ENCODE assay signal across 1 cellular context in the genomic region with DNA sequence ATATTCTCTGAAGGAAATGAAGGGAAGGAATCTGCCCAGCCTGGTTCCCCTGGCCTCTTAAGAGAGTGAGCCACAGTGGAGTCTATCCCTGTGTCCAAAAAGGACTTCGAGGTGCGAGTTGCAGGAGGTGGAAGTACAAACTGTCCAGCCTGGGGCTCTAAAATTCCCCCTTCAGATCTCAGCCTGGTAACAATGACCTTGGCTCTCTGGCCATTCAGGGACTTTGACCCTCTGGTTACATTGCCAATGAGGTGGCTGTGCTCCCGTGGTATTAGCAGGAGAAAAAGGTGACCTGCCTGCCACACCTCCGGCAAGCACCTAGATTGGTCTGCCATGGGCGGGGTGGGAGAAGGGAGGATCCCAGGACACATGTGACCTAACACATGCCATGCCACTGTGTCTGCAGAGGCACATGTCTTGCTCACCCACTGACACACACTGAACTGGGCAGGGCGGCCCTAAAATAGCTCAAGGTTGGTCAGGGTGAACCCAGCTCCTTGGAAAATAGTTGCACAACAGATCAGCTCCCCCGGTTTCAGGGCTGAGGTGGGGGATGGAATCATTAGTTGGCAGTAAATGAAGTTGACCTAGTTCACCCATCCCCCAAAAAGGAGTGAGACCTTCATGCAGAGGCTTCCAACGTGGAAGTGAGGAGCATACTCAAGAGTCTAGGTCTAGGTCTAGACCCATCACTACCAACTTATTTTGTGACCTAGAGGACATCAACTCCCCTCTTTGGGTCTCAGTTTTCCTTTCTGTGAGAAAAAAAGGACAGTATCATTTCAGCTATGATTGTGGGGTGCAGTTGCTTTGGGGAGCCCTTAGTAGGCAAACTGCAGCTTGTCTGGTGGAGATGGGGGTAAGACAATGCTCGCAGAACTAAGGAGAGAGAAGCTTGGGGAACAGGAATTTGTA.
TF ChIP-seq lines count a peak whose summit lies in the region.

No MANE protein-coding gene starts in this region.

TF ChIP-seq in HepG2, 621 proteins besides CTCF, POLR2A, EP300 and RAD21 (continued from another document and continues in another):
- TF ChIP-seq, protein P1, sequence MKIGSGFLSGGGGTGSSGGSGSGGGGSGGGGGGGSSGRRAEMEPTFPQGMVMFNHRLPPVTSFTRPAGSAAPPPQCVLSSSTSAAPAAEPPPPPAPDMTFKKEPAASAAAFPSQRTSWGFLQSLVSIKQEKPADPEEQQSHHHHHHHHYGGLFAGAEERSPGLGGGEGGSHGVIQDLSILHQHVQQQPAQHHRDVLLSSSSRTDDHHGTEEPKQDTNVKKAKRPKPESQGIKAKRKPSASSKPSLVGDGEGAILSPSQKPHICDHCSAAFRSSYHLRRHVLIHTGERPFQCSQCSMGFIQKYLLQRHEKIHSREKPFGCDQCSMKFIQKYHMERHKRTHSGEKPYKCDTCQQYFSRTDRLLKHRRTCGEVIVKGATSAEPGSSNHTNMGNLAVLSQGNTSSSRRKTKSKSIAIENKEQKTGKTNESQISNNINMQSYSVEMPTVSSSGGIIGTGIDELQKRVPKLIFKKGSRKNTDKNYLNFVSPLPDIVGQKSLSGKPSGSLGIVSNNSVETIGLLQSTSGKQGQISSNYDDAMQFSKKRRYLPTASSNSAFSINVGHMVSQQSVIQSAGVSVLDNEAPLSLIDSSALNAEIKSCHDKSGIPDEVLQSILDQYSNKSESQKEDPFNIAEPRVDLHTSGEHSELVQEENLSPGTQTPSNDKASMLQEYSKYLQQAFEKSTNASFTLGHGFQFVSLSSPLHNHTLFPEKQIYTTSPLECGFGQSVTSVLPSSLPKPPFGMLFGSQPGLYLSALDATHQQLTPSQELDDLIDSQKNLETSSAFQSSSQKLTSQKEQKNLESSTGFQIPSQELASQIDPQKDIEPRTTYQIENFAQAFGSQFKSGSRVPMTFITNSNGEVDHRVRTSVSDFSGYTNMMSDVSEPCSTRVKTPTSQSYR (CRISPR knock-in tag; IDR thresholded peaks at IDR 0.05; ENCODE audit: borderline replicate concordance), result peak; percentile 73
- peak; percentile 19; the same call in 1 of the 2 replicates for TF ChIP-seq ZNF138 (CRISPR knock-in tag; IDR thresholded peaks at IDR 0.05; ENCODE audit: low read depth)
- peak; percentile 93; the same call in 1 of the 2 replicates for TF ChIP-seq CHD4 (IDR thresholded peaks at IDR 0.05; ENCODE audit: borderline replicate concordance, low read length)
- no peak for TF ChIP-seq PCBP2 (optimal IDR thresholded peaks at IDR 0.05; ENCODE audit: low read depth, low read length, poor library complexity, severe bottlenecking)
- no peak for TF ChIP-seq ATM (IDR thresholded peaks at IDR 0.05; ENCODE audit: borderline replicate concordance)
- TF ChIP-seq ZIK1 (CRISPR knock-in tag; IDR thresholded peaks at IDR 0.05; ENCODE audit: borderline replicate concordance, low read depth), result peak; percentile 76; the same call in 1 of the 2 replicates
- TF ChIP-seq ZKSCAN8 (CRISPR knock-in tag; IDR thresholded peaks at IDR 0.05; ENCODE audit: borderline replicate concordance), result 0 out of 2 replicates have a peak, but pooled peaks have one; percentile 43
- no peak for TF ChIP-seq SYNCRIP (IDR thresholded peaks at IDR 0.05; ENCODE audit: insufficient read depth, low read depth, low read length)
- TF ChIP-seq ZNF121 (CRISPR knock-in tag; IDR thresholded peaks at IDR 0.05), result peak; percentile 65; the same call in 1 of the 2 replicates
- no peak; the same call in 1 of the 2 replicates for TF ChIP-seq ZNF230 (CRISPR knock-in tag; IDR thresholded peaks at IDR 0.05)
- TF ChIP-seq, protein P2, sequence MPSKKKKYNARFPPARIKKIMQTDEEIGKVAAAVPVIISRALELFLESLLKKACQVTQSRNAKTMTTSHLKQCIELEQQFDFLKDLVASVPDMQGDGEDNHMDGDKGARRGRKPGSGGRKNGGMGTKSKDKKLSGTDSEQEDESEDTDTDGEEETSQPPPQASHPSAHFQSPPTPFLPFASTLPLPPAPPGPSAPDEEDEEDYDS (CRISPR knock-in tag; IDR thresholded peaks at IDR 0.05), result peak; percentile 55
- TF ChIP-seq TEAD3 (CRISPR knock-in tag; optimal IDR thresholded peaks at IDR 0.05; ENCODE audit: borderline replicate concordance), result peak; percentile 88
- TF ChIP-seq ZBTB1 (CRISPR knock-in tag; IDR thresholded peaks at IDR 0.05; ENCODE audit: borderline replicate concordance), result no peak
- TF ChIP-seq, protein P3, sequence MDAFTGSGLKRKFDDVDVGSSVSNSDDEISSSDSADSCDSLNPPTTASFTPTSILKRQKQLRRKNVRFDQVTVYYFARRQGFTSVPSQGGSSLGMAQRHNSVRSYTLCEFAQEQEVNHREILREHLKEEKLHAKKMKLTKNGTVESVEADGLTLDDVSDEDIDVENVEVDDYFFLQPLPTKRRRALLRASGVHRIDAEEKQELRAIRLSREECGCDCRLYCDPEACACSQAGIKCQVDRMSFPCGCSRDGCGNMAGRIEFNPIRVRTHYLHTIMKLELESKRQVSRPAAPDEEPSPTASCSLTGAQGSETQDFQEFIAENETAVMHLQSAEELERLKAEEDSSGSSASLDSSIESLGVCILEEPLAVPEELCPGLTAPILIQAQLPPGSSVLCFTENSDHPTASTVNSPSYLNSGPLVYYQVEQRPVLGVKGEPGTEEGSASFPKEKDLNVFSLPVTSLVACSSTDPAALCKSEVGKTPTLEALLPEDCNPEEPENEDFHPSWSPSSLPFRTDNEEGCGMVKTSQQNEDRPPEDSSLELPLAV (CRISPR knock-in tag; conservative IDR thresholded peaks at IDR 0.05; ENCODE audit: low read depth), result no peak
- peak; percentile 94; the same call in 1 of the 2 replicates for TF ChIP-seq NKX3-1 (CRISPR knock-in tag; IDR thresholded peaks at IDR 0.05)
- no peak for TF ChIP-seq TCF7L2 (IDR thresholded peaks at IDR 0.05; ENCODE audit: low read depth, low read length)
- TF ChIP-seq STAG1 (CRISPR knock-in tag; IDR thresholded peaks at IDR 0.05), result no peak; the same call in none of the 2 replicates
- TF ChIP-seq ZFAT (CRISPR knock-in tag; conservative IDR thresholded peaks at IDR 0.05), result no peak
- 0 out of 2 replicates have a peak, but pooled peaks have one; percentile 60 for TF ChIP-seq KLF11 (CRISPR knock-in tag; IDR thresholded peaks at IDR 0.05)
- no peak for TF ChIP-seq SNAPC2 (CRISPR knock-in tag; IDR thresholded peaks at IDR 0.05)
- TF ChIP-seq TOE1 (CRISPR knock-in tag; IDR thresholded peaks at IDR 0.05), result no peak
- TF ChIP-seq, protein P4, sequence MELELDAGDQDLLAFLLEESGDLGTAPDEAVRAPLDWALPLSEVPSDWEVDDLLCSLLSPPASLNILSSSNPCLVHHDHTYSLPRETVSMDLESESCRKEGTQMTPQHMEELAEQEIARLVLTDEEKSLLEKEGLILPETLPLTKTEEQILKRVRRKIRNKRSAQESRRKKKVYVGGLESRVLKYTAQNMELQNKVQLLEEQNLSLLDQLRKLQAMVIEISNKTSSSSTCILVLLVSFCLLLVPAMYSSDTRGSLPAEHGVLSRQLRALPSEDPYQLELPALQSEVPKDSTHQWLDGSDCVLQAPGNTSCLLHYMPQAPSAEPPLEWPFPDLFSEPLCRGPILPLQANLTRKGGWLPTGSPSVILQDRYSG (CRISPR knock-in tag; IDR thresholded peaks at IDR 0.05), result 0 out of 2 replicates have a peak, but pooled peaks have one; percentile 75
- 0 out of 2 replicates have a peak, but pooled peaks have one; percentile 56 for TF ChIP-seq PHF21A (CRISPR knock-in tag; IDR thresholded peaks at IDR 0.05)
- no peak for TF ChIP-seq ZNF326 (CRISPR knock-in tag; IDR thresholded peaks at IDR 0.05; ENCODE audit: borderline replicate concordance)
- TF ChIP-seq SP1 (IDR thresholded peaks at IDR 0.05), result no peak
- TF ChIP-seq SP1 (CRISPR knock-in tag; IDR thresholded peaks at IDR 0.05), result peak; percentile 70; the same call in 1 of the 2 replicates
- TF ChIP-seq, protein P5, sequence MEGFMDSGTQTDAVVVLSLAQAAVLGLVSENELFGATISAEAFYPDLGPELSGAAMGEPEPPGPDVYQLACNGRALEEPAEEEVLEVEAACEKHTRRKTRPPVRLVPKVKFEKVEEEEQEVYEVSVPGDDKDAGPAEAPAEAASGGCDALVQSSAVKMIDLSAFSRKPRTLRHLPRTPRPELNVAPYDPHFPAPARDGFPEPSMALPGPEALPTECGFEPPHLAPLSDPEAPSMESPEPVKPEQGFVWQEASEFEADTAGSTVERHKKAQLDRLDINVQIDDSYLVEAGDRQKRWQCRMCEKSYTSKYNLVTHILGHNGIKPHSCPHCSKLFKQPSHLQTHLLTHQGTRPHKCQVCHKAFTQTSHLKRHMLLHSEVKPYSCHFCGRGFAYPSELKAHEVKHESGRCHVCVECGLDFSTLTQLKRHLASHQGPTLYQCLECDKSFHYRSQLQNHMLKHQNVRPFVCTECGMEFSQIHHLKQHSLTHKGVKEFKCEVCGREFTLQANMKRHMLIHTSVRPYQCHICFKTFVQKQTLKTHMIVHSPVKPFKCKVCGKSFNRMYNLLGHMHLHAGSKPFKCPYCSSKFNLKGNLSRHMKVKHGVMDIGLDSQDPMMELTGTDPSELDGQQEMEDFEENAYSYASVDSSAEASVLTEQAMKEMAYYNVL (CRISPR knock-in tag; IDR thresholded peaks at IDR 0.05; ENCODE audit: borderline replicate concordance), result peak; percentile 87; the same call in 1 of the 2 replicates
- no peak for TF ChIP-seq SNRNP70 (IDR thresholded peaks at IDR 0.05; ENCODE audit: low read depth, low read length)
- TF ChIP-seq HDAC1 (CRISPR knock-in tag; IDR thresholded peaks at IDR 0.05), result peak; percentile 80
- peak; percentile 80 for TF ChIP-seq DMAP1 (CRISPR knock-in tag; IDR thresholded peaks at IDR 0.05)
- peak; percentile 65 for TF ChIP-seq ZNF605 (CRISPR knock-in tag; IDR thresholded peaks at IDR 0.05)
- TF ChIP-seq ZNF709 (CRISPR knock-in tag; IDR thresholded peaks at IDR 0.05), result peak; percentile 57; the same call in 1 of the 2 replicates
- TF ChIP-seq, protein P6, sequence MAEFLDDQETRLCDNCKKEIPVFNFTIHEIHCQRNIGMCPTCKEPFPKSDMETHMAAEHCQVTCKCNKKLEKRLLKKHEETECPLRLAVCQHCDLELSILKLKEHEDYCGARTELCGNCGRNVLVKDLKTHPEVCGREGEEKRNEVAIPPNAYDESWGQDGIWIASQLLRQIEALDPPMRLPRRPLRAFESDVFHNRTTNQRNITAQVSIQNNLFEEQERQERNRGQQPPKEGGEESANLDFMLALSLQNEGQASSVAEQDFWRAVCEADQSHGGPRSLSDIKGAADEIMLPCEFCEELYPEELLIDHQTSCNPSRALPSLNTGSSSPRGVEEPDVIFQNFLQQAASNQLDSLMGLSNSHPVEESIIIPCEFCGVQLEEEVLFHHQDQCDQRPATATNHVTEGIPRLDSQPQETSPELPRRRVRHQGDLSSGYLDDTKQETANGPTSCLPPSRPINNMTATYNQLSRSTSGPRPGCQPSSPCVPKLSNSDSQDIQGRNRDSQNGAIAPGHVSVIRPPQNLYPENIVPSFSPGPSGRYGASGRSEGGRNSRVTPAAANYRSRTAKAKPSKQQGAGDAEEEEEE (CRISPR knock-in tag; IDR thresholded peaks at IDR 0.05; ENCODE audit: borderline replicate concordance), result no peak
- no peak for TF ChIP-seq HMG20B (CRISPR knock-in tag; conservative IDR thresholded peaks at IDR 0.05)
- 0 out of 2 replicates have a peak, but pooled peaks have one; percentile 64 for TF ChIP-seq POLR2AphosphoS2 (IDR thresholded peaks at IDR 0.05; ENCODE audit: low read depth, low read length)
- peak; percentile 69; the same call in 1 of the 2 replicates for TF ChIP-seq KDM4B (CRISPR knock-in tag; IDR thresholded peaks at IDR 0.05)
- TF ChIP-seq STAT5B (CRISPR knock-in tag; IDR thresholded peaks at IDR 0.05), result no peak
- no peak for TF ChIP-seq KLF9 (CRISPR knock-in tag; IDR thresholded peaks at IDR 0.05; ENCODE audit: low read depth)
- TF ChIP-seq EEA1 (CRISPR knock-in tag; IDR thresholded peaks at IDR 0.05; ENCODE audit: borderline replicate concordance), result peak; percentile 68; the same call in 1 of the 2 replicates
- TF ChIP-seq ZSCAN9 (CRISPR knock-in tag; IDR thresholded peaks at IDR 0.05; ENCODE audit: borderline replicate concordance), result peak; percentile 88
- TF ChIP-seq, protein P7, sequence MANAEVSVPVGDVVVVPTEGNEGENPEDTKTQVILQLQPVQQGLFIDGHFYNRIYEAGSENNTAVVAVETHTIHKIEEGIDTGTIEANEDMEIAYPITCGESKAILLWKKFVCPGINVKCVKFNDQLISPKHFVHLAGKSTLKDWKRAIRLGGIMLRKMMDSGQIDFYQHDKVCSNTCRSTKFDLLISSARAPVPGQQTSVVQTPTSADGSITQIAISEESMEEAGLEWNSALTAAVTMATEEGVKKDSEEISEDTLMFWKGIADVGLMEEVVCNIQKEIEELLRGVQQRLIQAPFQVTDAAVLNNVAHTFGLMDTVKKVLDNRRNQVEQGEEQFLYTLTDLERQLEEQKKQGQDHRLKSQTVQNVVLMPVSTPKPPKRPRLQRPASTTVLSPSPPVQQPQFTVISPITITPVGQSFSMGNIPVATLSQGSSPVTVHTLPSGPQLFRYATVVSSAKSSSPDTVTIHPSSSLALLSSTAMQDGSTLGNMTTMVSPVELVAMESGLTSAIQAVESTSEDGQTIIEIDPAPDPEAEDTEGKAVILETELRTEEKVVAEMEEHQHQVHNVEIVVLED (CRISPR knock-in tag; IDR thresholded peaks at IDR 0.05; ENCODE audit: borderline replicate concordance), result peak; percentile 43; the same call in 1 of the 2 replicates
- TF ChIP-seq, protein P8, sequence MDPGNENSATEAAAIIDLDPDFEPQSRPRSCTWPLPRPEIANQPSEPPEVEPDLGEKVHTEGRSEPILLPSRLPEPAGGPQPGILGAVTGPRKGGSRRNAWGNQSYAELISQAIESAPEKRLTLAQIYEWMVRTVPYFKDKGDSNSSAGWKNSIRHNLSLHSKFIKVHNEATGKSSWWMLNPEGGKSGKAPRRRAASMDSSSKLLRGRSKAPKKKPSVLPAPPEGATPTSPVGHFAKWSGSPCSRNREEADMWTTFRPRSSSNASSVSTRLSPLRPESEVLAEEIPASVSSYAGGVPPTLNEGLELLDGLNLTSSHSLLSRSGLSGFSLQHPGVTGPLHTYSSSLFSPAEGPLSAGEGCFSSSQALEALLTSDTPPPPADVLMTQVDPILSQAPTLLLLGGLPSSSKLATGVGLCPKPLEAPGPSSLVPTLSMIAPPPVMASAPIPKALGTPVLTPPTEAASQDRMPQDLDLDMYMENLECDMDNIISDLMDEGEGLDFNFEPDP (CRISPR knock-in tag; conservative IDR thresholded peaks at IDR 0.05), result 0 out of 2 replicates have a peak, but pooled peaks have one; percentile 8
- TF ChIP-seq ZNF839 (CRISPR knock-in tag; IDR thresholded peaks at IDR 0.05; ENCODE audit: borderline replicate concordance), result peak; percentile 64; the same call in 1 of the 2 replicates
- TF ChIP-seq SAFB2 (CRISPR knock-in tag; IDR thresholded peaks at IDR 0.05; ENCODE audit: borderline replicate concordance, low read depth), result no peak
- peak; percentile 96; the same call in 1 of the 2 replicates for TF ChIP-seq ZNF747 (CRISPR knock-in tag; IDR thresholded peaks at IDR 0.05; ENCODE audit: borderline replicate concordance)
- TF ChIP-seq, protein P9, sequence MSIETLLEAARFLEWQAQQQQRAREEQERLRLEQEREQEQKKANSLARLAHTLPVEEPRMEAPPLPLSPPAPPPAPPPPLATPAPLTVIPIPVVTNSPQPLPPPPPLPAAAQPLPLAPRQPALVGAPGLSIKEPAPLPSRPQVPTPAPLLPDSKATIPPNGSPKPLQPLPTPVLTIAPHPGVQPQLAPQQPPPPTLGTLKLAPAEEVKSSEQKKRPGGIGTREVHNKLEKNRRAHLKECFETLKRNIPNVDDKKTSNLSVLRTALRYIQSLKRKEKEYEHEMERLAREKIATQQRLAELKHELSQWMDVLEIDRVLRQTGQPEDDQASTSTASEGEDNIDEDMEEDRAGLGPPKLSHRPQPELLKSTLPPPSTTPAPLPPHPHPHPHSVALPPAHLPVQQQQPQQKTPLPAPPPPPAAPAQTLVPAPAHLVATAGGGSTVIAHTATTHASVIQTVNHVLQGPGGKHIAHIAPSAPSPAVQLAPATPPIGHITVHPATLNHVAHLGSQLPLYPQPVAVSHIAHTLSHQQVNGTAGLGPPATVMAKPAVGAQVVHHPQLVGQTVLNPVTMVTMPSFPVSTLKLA (IDR thresholded peaks at IDR 0.05), result peak; percentile 97
- TF ChIP-seq SMAD1 (CRISPR knock-in tag; IDR thresholded peaks at IDR 0.05; ENCODE audit: borderline replicate concordance, low read depth), result 0 out of 2 replicates have a peak, but pooled peaks have one; percentile 26
